ENCODE assay signal across 8 cellular contexts in genomic region chr16:48366165-48367093, GRCh38. TPM values are rescaled to one million over a fixed set of nuclear protein-coding genes. Genes with fewer than 3 reads are reported as not detected.
DNase-seq lines count a peak whose midpoint lies in the region; ATAC-seq, FAIRE-seq and TF ChIP-seq lines count a peak whose summit lies in the region.

No MANE protein-coding gene starts in this region.

- H3K4me1 ChIP-seq in GM12878 (ENCODE audit: control insufficient read depth, insufficient read depth, low read length) (peaks cover 12% of the 10 kb centered on the region), smooth muscle cell (ENCODE audit: low read depth) (peaks cover 31% of the 10 kb centered on the region)

- peak; percentile 33 for TF ChIP-seq POLR2A in GM12878 (IDR thresholded peaks at IDR 0.05; ENCODE audit: low read depth, low read length)

- TF ChIP-seq EP300 in GM12878 (IDR thresholded peaks at IDR 0.05; ENCODE audit: borderline replicate concordance in 1 of 2, control insufficient read depth in 1 of 2, low read depth in 2 of 2, low read length in 2 of 2): peak; percentile 6 to 47; a peak in 2 of 4 replicates

- H3K27me3 ChIP-seq in GM12878 (replicated peaks in 1 of 2; ENCODE audit: control insufficient read depth in 2 of 2, insufficient read depth in 2 of 2, low read length in 1 of 2): no peaks in the 10 kb centered on the region
- H3K27me3 ChIP-seq in smooth muscle cell (ENCODE audit: low read depth): no peaks in the 10 kb centered on the region

- no peak for TF ChIP-seq RAD21 in GM12878 (IDR thresholded peaks at IDR 0.05; ENCODE audit: insufficient read depth, low read depth, low read length)

- 7% methylated on average over 21 of the region's 21 CpGs for WGBS in GM12878 (ENCODE audit: insufficient coverage, insufficient replicate concordance, low lambda C conversion rate, missing lambda C conversion rate)
- WGBS in smooth muscle cell (ENCODE audit: low lambda C conversion rate): 10% methylated on average over 21 of the region's 21 CpGs

- peak overlapping the region; percentile 89 for H3K9ac ChIP-seq in SK-N-MC (ENCODE audit: insufficient read length)
- H3K9ac ChIP-seq in GM12878 (ENCODE audit: control insufficient read depth, insufficient read depth, low read length): peak overlapping the region; percentile 69
- H3K9ac ChIP-seq in smooth muscle cell (ENCODE audit: low read depth): peak overlapping the region; percentile 87

- peak; percentile 55 for ATAC-seq in GM21515 (IDR thresholded peaks at IDR 0.05; ENCODE audit: unreplicated experiment)
- ATAC-seq in GM12878: peak; percentile 85

- RAD21 ChIA-PET in GM12878 (lab: Charles Lee; ENCODE audit: unreplicated experiment): interaction anchor here (0.8 to 4.5 kb wide), 10 partner anchors 10 to 263 kb away, joined by 3 to 30 read pairs (median 7); partner anchors contain the start of gene SIAH1

- SMC1A ChIA-PET in GM12878 (lab: Charles Lee; ENCODE audit: uncharacterized antibody, unreplicated experiment): interaction anchor here (0.8 to 7.5 kb wide), 11 partner anchors 11 to 264 kb away, joined by 3 to 112 read pairs (median 3); partner anchors contain the start of gene SIAH1

- POLR2A ChIA-PET in GM12878 (lab: Charles Lee): interaction anchor here (0.5 to 2.6 kb wide), 10 partner anchors 11 to 244 kb away, joined by 3 to 9 read pairs (median 6); partner anchors contain the start of genes N4BP1 and SIAH1

- TSS peak; percentile 72 for BruUV-seq in GM12878 (replicated peaks; lab: Mats Ljungman, UMichigan)

- CTCF ChIA-PET in GM12878 (lab: Yijun Ruan, JAX): interaction anchor here (0.6 to 3.6 kb wide), 13 partner anchors 9 to 264 kb away, joined by 3 to 16 read pairs (median 4); no protein-coding TSS in a partner anchor

- FAIRE-seq in GM12878 (lab: Jason Lieb, UNC): no peak

- H3K4me2 ChIP-seq in GM12878 (ENCODE audit: control insufficient read depth, insufficient read depth) (peak overlapping the region; percentile 84), smooth muscle cell (peak overlapping the region; percentile 88)

- H3K9me3 ChIP-seq in SK-N-MC (ENCODE audit: low read depth, low read length) (no peaks in the 10 kb centered on the region), GM12878 (replicated peaks; ENCODE audit: control insufficient read depth, insufficient read depth, low read length) (no peaks in the 10 kb centered on the region), smooth muscle cell (replicated peaks; ENCODE audit: low read depth) (no peaks in the 10 kb centered on the region)

- peak overlapping the region; percentile 83 for H3K4me3 ChIP-seq in SK-N-MC
- peak overlapping the region; percentile 64 for H3K4me3 ChIP-seq in GM12878
- peak overlapping the region; percentile 67 for H3K4me3 ChIP-seq in smooth muscle cell

- H3F3A ChIP-seq in smooth muscle cell (ENCODE audit: low read depth): peaks cover 15% of the 10 kb centered on the region

- peaks cover 82% of the 10 kb centered on the region for H3K79me2 ChIP-seq in GM12878 (ENCODE audit: control insufficient read depth, insufficient read depth, low read length)
- peaks cover 94% of the 10 kb centered on the region for H3K79me2 ChIP-seq in smooth muscle cell (ENCODE audit: low read depth)

- peak; percentile 42 for DNase-seq in GF-D8 (lab: John Stamatoyannopoulos, UW)
- DNase-seq in HT1080 (ENCODE audit: low read depth): peak; percentile 65
- DNase-seq in SK-N-MC (ENCODE audit: low read depth, low spot score): peak; percentile 42
- peak; percentile 68 for DNase-seq in GM12878 (ENCODE audit: low read depth, low spot score)
- DNase-seq in iPS-NIHi11 (ENCODE audit: low spot score): peak; percentile 39
- DNase-seq in smooth muscle cell (lab: John Stamatoyannopoulos, UW; ENCODE audit: unreplicated experiment): no peak
- no peak for DNase-seq in NCI-H524 (lab: John Stamatoyannopoulos, UW)

- no peak for TF ChIP-seq CTCF in GM12878 (IDR thresholded peaks at IDR 0.05 in 2 of 3, conservative IDR thresholded peaks at IDR 0.05 in 1 of 3; ENCODE audit: control insufficient read depth in 2 of 3, extremely low read depth in 1 of 3, insufficient read depth in 1 of 3, low read depth in 3 of 3, low read length in 3 of 3)
- TF ChIP-seq CTCF in smooth muscle cell (IDR thresholded peaks at IDR 0.05; ENCODE audit: borderline replicate concordance, insufficient read depth, poor library complexity, severe bottlenecking): no peak

- H2AFZ ChIP-seq in GM12878 (ENCODE audit: control insufficient read depth, low read depth, low read length) (peak overlapping the region; percentile 9), smooth muscle cell (ENCODE audit: low read depth) (no peak overlapping the region)

- in situ Hi-C loops in GM12878 (cut with MboI): no loop called here

- intact Hi-C loops in GM12878 (cut with micrococcal nuclease; ENCODE audit: unreplicated experiment): loop anchor here (1.0 to 5.0 kb wide), 4 partner anchors 18 to 244 kb away; partner anchors contain the start of genes N4BP1 and SIAH1

- H3K36me3 ChIP-seq in SK-N-MC (ENCODE audit: insufficient read depth, low read length) (peaks cover 7% of the 10 kb centered on the region; the same call in 1 of the 2 replicates), GM12878 (ENCODE audit: control insufficient read depth in 2 of 2, insufficient read depth in 2 of 2, low read length in 1 of 2) (peaks cover 3% of the 10 kb centered on the region in 2 experiments; a peak in 1 of 4 replicates), smooth muscle cell (ENCODE audit: low read depth) (no peaks in the 10 kb centered on the region)

- H4K20me1 ChIP-seq in GM12878 (ENCODE audit: control insufficient read depth, insufficient read depth): no peaks in the 10 kb centered on the region
- peaks cover 98% of the 10 kb centered on the region for H4K20me1 ChIP-seq in smooth muscle cell (ENCODE audit: low read depth)

- peak overlapping the region; percentile 97 for H3K27ac ChIP-seq in SK-N-MC
- H3K27ac ChIP-seq in GM12878 (ENCODE audit: control insufficient read depth, insufficient read depth): peak overlapping the region; percentile 90
- peak overlapping the region; percentile 96 for H3K27ac ChIP-seq in smooth muscle cell (ENCODE audit: low read depth)

TF ChIP-seq in GM12878, 131 proteins besides CTCF, POLR2A, EP300 and RAD21 (continues in another document):
- TF ChIP-seq TARDBP (IDR thresholded peaks at IDR 0.05; ENCODE audit: borderline replicate concordance) (no peak), BACH1 (IDR thresholded peaks at IDR 0.05; ENCODE audit: borderline replicate concordance) (no peak), REST (IDR thresholded peaks at IDR 0.05; ENCODE audit: low read depth, low read length) (no peak), SP1 (IDR thresholded peaks at IDR 0.05; ENCODE audit: low read depth, low read length) (peak; percentile 17), POLR2AphosphoS5 (IDR thresholded peaks at IDR 0.05; ENCODE audit: low read length) (peak; percentile 65; the same call in 1 of the 2 replicates), RB1 (IDR thresholded peaks at IDR 0.05; ENCODE audit: borderline replicate concordance) (peak; percentile 12; the same call in 1 of the 2 replicates), MEF2A (IDR thresholded peaks at IDR 0.05; ENCODE audit: insufficient read depth, low read depth, low read length) (no peak), CBX3 (IDR thresholded peaks at IDR 0.05; ENCODE audit: borderline replicate concordance, low read depth) (no peak)

RNA-seq across cellular contexts. Expression of gene SIAH1, which starts 18.8 kb away (rescaled TPM):
- total RNA-seq in HT1080 (2014; rRNA removed; shearing (Covaris generic)): 15.5 and 16.3 TPM in 2 replicates
- polyA plus RNA-seq in HT1080 (2015; cell fraction: cytosol; rRNA removed): 19.1 and 19.6 TPM in 2 replicates
- polyA plus RNA-seq in HT1080 (2015; cell fraction: nucleus; rRNA removed): 12.1 and 13.2 TPM in 2 replicates
- 68.3 and 70.9 TPM in 2 replicates for total RNA-seq in GM12878 (2013; cell fraction: nucleolus; rRNA removed)
- total RNA-seq in GM12878 (2014; rRNA removed) (15.8 and 20.7 TPM in 2 replicates), GM12878 (2014; rRNA removed; fragmentation: Illumina TruSeq; extraction: Trizol) (14.0 and 14.8 TPM in 2 replicates), GM12878 (2021) (12.4 and 14.0 TPM in 2 replicates), smooth muscle cell (30.7 and 34.0 TPM in 2 replicates)
- polyA plus RNA-seq in GM12878 (2011; ENCODE audit: low read depth): 9.1 TPM
- polyA plus RNA-seq in GM12878 (2011; rRNA removed) (14.8 and 16.6 TPM in 2 replicates), GM12878 (2014; fragmentation: Illumina TruSeq; extraction: Trizol) (12.7 and 15.7 TPM in 2 replicates), GM12878 (2014; fragmentation: Nextera tagmentation; extraction: Ambion mirVana) (1 to 10 TPM; 5.1 to 6.4 TPM), GM12878 (2014; rRNA removed) (10.8 and 13.4 TPM in 2 replicates), GM12878 (2016; fragmentation: Nextera tagmentation; extraction: Ambion mirVana) (10 to 100 TPM; 13.7 to 21.1 TPM), smooth muscle cell (21.3 and 24.5 TPM in 2 replicates)
- polyA plus RNA-seq in GM12878 (2011; cell fraction: cytosol; rRNA removed): 11.3 and 12.5 TPM in 2 replicates
- polyA plus RNA-seq in GM12878 (2011; cell fraction: nucleus; rRNA removed): 11.8 and 14.3 TPM in 2 replicates
- polyA plus RNA-seq in GM12878 (2012): 11.7 and 12.2 TPM in 2 replicates
- polyA minus RNA-seq in GM12878 (2011; rRNA and poly(A)+ RNA removed): 23.6 and 25.3 TPM in 2 replicates
- 12.0 and 12.3 TPM in 2 replicates for polyA minus RNA-seq in GM12878 (2011; cell fraction: cytosol; rRNA and poly(A)+ RNA removed)
- 14.3 and 29.7 TPM in 2 replicates for polyA minus RNA-seq in GM12878 (2011; cell fraction: nucleus; rRNA and poly(A)+ RNA removed)

Comparison
In these comparisons a context has a peak if more than half of its experiments do, and no peak if none do; other contexts are left out.
1. DNase-seq: peak in GF-D8 (single experiment), HT1080 (single experiment), SK-N-MC (single experiment), GM12878 (single experiment) and iPS-NIHi11 (single experiment); none in smooth muscle cell (single experiment) and NCI-H524 (0 of 2).
2. Peak in every context shown above with its lines, with median percentiles within 50 percentile points of each other: H3K27ac ChIP-seq, H3K4me3 ChIP-seq and H3K9ac ChIP-seq.